Comparison of ENCODE assay signal across 8 cellular contexts in the genomic region with DNA sequence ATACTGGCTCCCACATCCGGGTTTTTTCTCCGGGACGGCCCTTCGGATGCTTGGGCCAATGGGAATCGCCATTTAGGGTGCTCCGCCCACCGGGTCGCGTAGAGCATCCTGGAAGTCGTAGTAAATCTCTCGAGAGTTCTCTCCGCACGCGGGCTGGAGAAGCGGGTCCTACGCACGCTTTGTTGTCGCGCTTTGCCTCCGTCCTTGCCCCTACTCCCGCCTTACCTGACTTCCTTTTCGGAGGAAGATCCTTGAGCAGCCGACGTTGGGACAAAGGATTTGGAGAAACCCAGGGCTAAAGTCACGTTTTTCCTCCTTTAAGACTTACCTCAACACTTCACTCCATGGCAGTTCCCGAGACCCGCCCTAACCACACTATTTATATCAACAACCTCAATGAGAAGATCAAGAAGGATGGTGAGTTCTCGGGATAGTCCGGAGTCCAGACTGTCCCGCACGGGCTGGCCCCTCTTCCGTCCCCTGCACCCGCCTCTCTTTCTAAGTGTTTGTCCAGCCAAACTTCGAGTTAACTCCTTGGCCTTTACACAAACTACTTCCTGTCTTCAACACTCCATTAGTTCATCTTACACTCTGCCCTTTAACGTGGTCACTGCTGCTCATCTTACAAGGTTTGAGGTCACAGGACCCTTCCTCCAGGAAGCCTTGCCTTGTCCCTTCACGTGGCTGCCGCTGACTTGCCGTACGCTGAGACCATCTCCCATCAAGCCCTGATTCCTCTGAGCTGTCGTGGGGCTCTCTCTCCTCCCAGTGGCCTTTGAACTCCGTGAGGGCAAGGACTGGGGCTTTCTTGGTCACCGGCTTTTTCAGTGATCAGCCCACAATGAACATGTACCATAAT. TPM values are rescaled to one million over a fixed set of nuclear protein-coding genes. Genes with fewer than 3 reads are reported as not detected.
DNase-seq lines count a peak whose midpoint lies in the region; ATAC-seq and TF ChIP-seq lines count a peak whose summit lies in the region.

Gene SNRPA, plus strand, starts transcription at position 139 of the 859 bp plus-strand sequence. Its CDS starts 206 bp downstream, at position 345.

- no peaks in the 10 kb centered on the region for H3K9me3 Mint-ChIP-seq in activated naive CD8-positive, alpha-beta T cell treated with anti-CD3 and anti-CD28 coated beads, Interleukin-2, amount 50 U/mL, for 24 hours

- intact Hi-C loops in transverse colon (cut with DNase I; ENCODE audit: low total_unique reads) = no loop called here

- in situ Hi-C loops in transverse colon (cut with MboI; ENCODE audit: low pct_ligation_motif_present in 1 of 4, low pct_unique_long_range_greater_than_20kb in 1 of 4, low sequenced_read_pairs in 3 of 4) = loop anchor here in 1 of 4 donors (5.0 kb wide), 1 partner anchor 34 kb away; the partner anchor contains the start of genes COQ8B and ITPKC

- H3K36me3 ChIP-seq in cardiac muscle cell (peaks cover 5% of the 10 kb centered on the region), parathyroid adenoma (ENCODE audit: control insufficient read depth, insufficient read depth, low read length) (no peaks in the 10 kb centered on the region), transverse colon (no peaks in the 10 kb centered on the region)

- peaks cover 30% of the 10 kb centered on the region for H3K79me2 ChIP-seq in parathyroid adenoma

- H3K27me3 ChIP-seq in cardiac muscle cell (no peaks in the 10 kb centered on the region), parathyroid adenoma (ENCODE audit: control insufficient read depth, insufficient read depth, low read length) (no peaks in the 10 kb centered on the region), transverse colon (no peaks in the 10 kb centered on the region)

- H3K4me3 Mint-ChIP-seq in activated naive CD8-positive, alpha-beta T cell treated with anti-CD3 and anti-CD28 coated beads, Interleukin-2, amount 50 U/mL, for 24 hours = peak within 1 kb of the TSS; percentile 95

- H3K27ac ChIP-seq in cardiac muscle cell = peak within 1 kb of the TSS; percentile 90
- H3K27ac ChIP-seq in parathyroid adenoma = peak within 1 kb of the TSS; percentile 94
- H3K27ac ChIP-seq in transverse colon = peak within 1 kb of the TSS; percentile 91 to 99 (median 96)

- peaks cover 4% of the 10 kb centered on the region for H3K27me3 Mint-ChIP-seq in activated naive CD8-positive, alpha-beta T cell treated with anti-CD3 and anti-CD28 coated beads, Interleukin-2, amount 50 U/mL, for 24 hours

- TF ChIP-seq CTCF in GM12864 (IDR thresholded peaks at IDR 0.05; ENCODE audit: low read depth, low read length, missing control alignments) (no peak), cardiac muscle cell (IDR thresholded peaks at IDR 0.05; ENCODE audit: low read depth, low read length) (no peak), parathyroid adenoma (IDR thresholded peaks at IDR 0.05) (no peak), transverse colon (IDR thresholded peaks at IDR 0.05) (no peak)

- peak within 1 kb of the TSS; percentile 87 for H2AFZ ChIP-seq in parathyroid adenoma

- no peak for TF ChIP-seq EP300 in transverse colon (IDR thresholded peaks at IDR 0.05; ENCODE audit: low read depth)

- peaks cover 55% of the 10 kb centered on the region for H3K4me1 Mint-ChIP-seq in activated naive CD8-positive, alpha-beta T cell treated with anti-CD3 and anti-CD28 coated beads, Interleukin-2, amount 50 U/mL, for 24 hours

- peak; percentile 67 for ATAC-seq in HG02759 (IDR thresholded peaks at IDR 0.05; ENCODE audit: unreplicated experiment)
- ATAC-seq in activated naive CD8-positive, alpha-beta T cell treated with anti-CD3 and anti-CD28 coated beads, Interleukin-2, amount 50 U/mL, for 24 hours = peak; percentile 68

- peak within 1 kb of the TSS; percentile 99 for H3K4me2 ChIP-seq in parathyroid adenoma (ENCODE audit: low read length)

- peak; percentile 93 for TF ChIP-seq POLR2A in transverse colon (IDR thresholded peaks at IDR 0.05)

- DNase-seq in GM12864 (ENCODE audit: low read depth) = peak; percentile 95
- DNase-seq in NCI-H1417 (lab: John Stamatoyannopoulos, UW) = peak; percentile 99
- DNase-seq in SW 1271 (lab: John Stamatoyannopoulos, UW) = peak; percentile 81 to 94
- DNase-seq in activated naive CD8-positive, alpha-beta T cell treated with anti-CD3 and anti-CD28 coated beads, Interleukin-2, amount 50 U/mL, for 24 hours = peak; percentile 95
- peak; percentile 98 to 99 for DNase-seq in cardiac muscle cell (ENCODE audit: low read depth in 1 of 2, low spot score in 1 of 2)
- DNase-seq in transverse colon = peak; percentile 98

- H3K9ac ChIP-seq in parathyroid adenoma = peak within 1 kb of the TSS; percentile 42

- H3K4me3 ChIP-seq in GM12864 (ENCODE audit: low read depth, low read length) = peak within 1 kb of the TSS; percentile 77
- peak within 1 kb of the TSS; percentile 64 for H3K4me3 ChIP-seq in cardiac muscle cell
- H3K4me3 ChIP-seq in parathyroid adenoma (ENCODE audit: low read depth, low read length) = peak within 1 kb of the TSS; percentile 98
- peak within 1 kb of the TSS; percentile 52 to 67 (median 64) for H3K4me3 ChIP-seq in transverse colon

- H3K27ac Mint-ChIP-seq in activated naive CD8-positive, alpha-beta T cell treated with anti-CD3 and anti-CD28 coated beads, Interleukin-2, amount 50 U/mL, for 24 hours = peak within 1 kb of the TSS; percentile 96

- H3K4me1 ChIP-seq in cardiac muscle cell (ENCODE audit: low read depth) = peaks cover 16% of the 10 kb centered on the region
- H3K4me1 ChIP-seq in parathyroid adenoma = peaks cover 11% of the 10 kb centered on the region
- peaks cover 26 to 55% (median 52%) of the 10 kb centered on the region in 4 donors for H3K4me1 ChIP-seq in transverse colon

- H3K9me3 ChIP-seq in cardiac muscle cell (ENCODE audit: low read depth) (no peaks in the 10 kb centered on the region), parathyroid adenoma (ENCODE audit: control insufficient read depth, low read length) (no peaks in the 10 kb centered on the region), transverse colon (no peaks in the 10 kb centered on the region)

- WGBS in transverse colon (ENCODE audit: low coverage in 1 of 2), 2 donors = 0% methylated on average over 4 to 42 of the region's 42 CpGs

- H3K36me3 Mint-ChIP-seq in activated naive CD8-positive, alpha-beta T cell treated with anti-CD3 and anti-CD28 coated beads, Interleukin-2, amount 50 U/mL, for 24 hours (ENCODE audit: low read depth) = peaks cover 45% of the 10 kb centered on the region

RNA-seq across cellular contexts. Expression of gene SNRPA, which starts in this region (rescaled TPM):
- 158 and 230 TPM in 2 replicates for total RNA-seq in cardiac muscle cell
- polyA plus RNA-seq in cardiac muscle cell = 145 and 155 TPM in 2 replicates
- total RNA-seq in transverse colon = 10 to 100 TPM; 45.1 to 85.3 (median 65.6) TPM

Comparison
In these comparisons a context has a peak if more than half of its experiments do, and no peak if none do; other contexts are left out.
1. Peak in every context shown above with its lines: DNase-seq, ATAC-seq, H3K4me3 ChIP-seq and H3K27ac ChIP-seq.